Comparison of ENCODE assay signal across 8 cellular contexts in genomic region chr15:32536507-32537172, GRCh38. TPM values are rescaled to one million over a fixed set of nuclear protein-coding genes. Genes with fewer than 3 reads are reported as not detected.
DNase-seq lines count a peak whose midpoint lies in the region; ATAC-seq and TF ChIP-seq lines count a peak whose summit lies in the region.
"Not testable (repeated sequence)": the region's sequence is repeated elsewhere in the genome, so short reads cannot be mapped to it uniquely, and the experiment has no call there.

No MANE protein-coding gene starts in this region.

- not testable (repeated sequence) for H3K36me3 ChIP-seq in CD4-positive, alpha-beta memory T cell (ENCODE audit: insufficient read depth, low read length)

- intact Hi-C loops in CD4-positive, alpha-beta memory T cell (cut with micrococcal nuclease) = not testable (repeated sequence)

- H3K9me3 Mint-ChIP-seq in CD4-positive, alpha-beta memory T cell; activated naive CD8-positive, alpha-beta T cell treated with anti-CD3 and anti-CD28 coated beads, Interleukin-2, amount 10 ng/mL, durations not matched to agents 7 days and 5 days; glutamatergic neuron (ENCODE audit: unreplicated experiment); nephron: not testable (repeated sequence)

- peak overlapping the region in 4 of 8 donors; percentile 28 to 65 (median 56) for H3K4me3 Mint-ChIP-seq in CD4-positive, alpha-beta memory T cell
- H3K4me3 Mint-ChIP-seq in T-helper 17 cell (peak overlapping the region; percentile 12), nephron (peak overlapping the region; percentile 73 to 78 (median 75))
- H3K4me3 Mint-ChIP-seq in activated naive CD8-positive, alpha-beta T cell treated with anti-CD3 and anti-CD28 coated beads, Interleukin-2, amount 10 ng/mL, durations not matched to agents 7 days and 5 days = peak overlapping the region; percentile 65
- not testable (repeated sequence) for H3K4me3 Mint-ChIP-seq in glutamatergic neuron (ENCODE audit: unreplicated experiment)

- not testable (repeated sequence) for H3K27me3 Mint-ChIP-seq in CD4-positive, alpha-beta memory T cell; T-helper 17 cell; activated naive CD8-positive, alpha-beta T cell treated with anti-CD3 and anti-CD28 coated beads, Interleukin-2, amount 10 ng/mL, durations not matched to agents 7 days and 5 days; glutamatergic neuron (ENCODE audit: unreplicated experiment); nephron (ENCODE audit: low read depth)

- H3K27me3 ChIP-seq in CD4-positive, alpha-beta memory T cell (ENCODE audit: insufficient read depth, low read length) = not testable (repeated sequence)

- not testable (repeated sequence) for H3K4me1 Mint-ChIP-seq in CD4-positive, alpha-beta memory T cell; T-helper 17 cell; activated naive CD8-positive, alpha-beta T cell treated with anti-CD3 and anti-CD28 coated beads, Interleukin-2, amount 10 ng/mL, durations not matched to agents 7 days and 5 days; glutamatergic neuron (ENCODE audit: low read depth, unreplicated experiment); nephron

- DNase-seq in CD4-positive, alpha-beta memory T cell = peak; percentile 46 to 77 (median 69)
- DNase-seq in T-helper 17 cell (peak in 2 of 3 donors; percentile 18 to 41), glutamatergic neuron (peak; percentile 38)
- DNase-seq in activated naive CD8-positive, alpha-beta T cell treated with anti-CD3 and anti-CD28 coated beads, Interleukin-2, amount 10 ng/mL, durations not matched to agents 7 days and 5 days = peak; percentile 83
- peak; percentile 20 for DNase-seq in stimulated activated CD8-positive, alpha-beta memory T cell treated with anti-CD3 and anti-CD28 coated beads, Interleukin-15, amount 100 ng/mL, for 24 hours (ENCODE audit: low read depth)

- ATAC-seq in GM21423 (IDR thresholded peaks at IDR 0.05; ENCODE audit: unreplicated experiment) (peak; percentile 87), HG03378 (IDR thresholded peaks at IDR 0.05; ENCODE audit: unreplicated experiment) (peak; percentile 71), T-helper 17 cell (peak; percentile 93)
- peak; percentile 96 for ATAC-seq in activated naive CD8-positive, alpha-beta T cell treated with anti-CD3 and anti-CD28 coated beads, Interleukin-2, amount 10 ng/mL, durations not matched to agents 7 days and 5 days (ENCODE audit: low read depth)

- H3K27ac Mint-ChIP-seq in CD4-positive, alpha-beta memory T cell; T-helper 17 cell; glutamatergic neuron (ENCODE audit: unreplicated experiment); nephron: not testable (repeated sequence)
- peak overlapping the region; percentile 63 for H3K27ac Mint-ChIP-seq in activated naive CD8-positive, alpha-beta T cell treated with anti-CD3 and anti-CD28 coated beads, Interleukin-2, amount 10 ng/mL, durations not matched to agents 7 days and 5 days

- H3K9me3 ChIP-seq in CD4-positive, alpha-beta memory T cell (ENCODE audit: control insufficient read depth in 1 of 2, low read length in 2 of 2); T-helper 17 cell (ENCODE audit: control insufficient read depth, low read length, poor library complexity, severe bottlenecking): not testable (repeated sequence)

- not testable (repeated sequence) for H3K4me1 ChIP-seq in CD4-positive, alpha-beta memory T cell (ENCODE audit: insufficient read depth, low read length)

- not testable (repeated sequence) for H3K36me3 Mint-ChIP-seq in CD4-positive, alpha-beta memory T cell; T-helper 17 cell (ENCODE audit: low read depth); activated naive CD8-positive, alpha-beta T cell treated with anti-CD3 and anti-CD28 coated beads, Interleukin-2, amount 10 ng/mL, durations not matched to agents 7 days and 5 days; glutamatergic neuron (ENCODE audit: unreplicated experiment); nephron (ENCODE audit: low read depth)

- H3K27ac ChIP-seq in CD4-positive, alpha-beta memory T cell (ENCODE audit: low read depth, low read length) = not testable (repeated sequence)

- CTCF ChIA-PET in CD4-positive, alpha-beta memory T cell (lab: Charles Lee; ENCODE audit: partially characterized antibody) = not testable (repeated sequence)

- TF ChIP-seq CTCF in glutamatergic neuron (IDR thresholded peaks at IDR 0.05; ENCODE audit: partially characterized antibody, unreplicated experiment); nephron (IDR thresholded peaks at IDR 0.05; ENCODE audit: unreplicated experiment in 3 of 3): not testable (repeated sequence)

- POLR2A ChIA-PET in CD4-positive, alpha-beta memory T cell (lab: Charles Lee; ENCODE audit: partially characterized antibody); activated naive CD8-positive, alpha-beta T cell treated with anti-CD3 and anti-CD28 coated beads, Interleukin-2, amount 10 ng/mL, durations not matched to agents 7 days and 5 days (lab: Charles Lee): not testable (repeated sequence)

- H3K4me3 ChIP-seq in CD4-positive, alpha-beta memory T cell (ENCODE audit: low read length in 2 of 2) = not testable (repeated sequence)

RNA-seq across cellular contexts. Expression of gene GOLGA8N, which starts 56.6 kb away (rescaled TPM):
- 1 to 10 TPM; 7.0 to 8.2 TPM for total RNA-seq in CD4-positive, alpha-beta memory T cell
- under 1 TPM in 1 of 2 donors, not detected in 1; 0.17 TPM for polyA plus RNA-seq in CD4-positive, alpha-beta memory T cell
- total RNA-seq in T-helper 17 cell = 1 to 10 TPM; 3.9 to 6.3 TPM
- 10 to 100 TPM; 41.0 to 44.6 TPM for total RNA-seq in activated naive CD8-positive, alpha-beta T cell treated with anti-CD3 and anti-CD28 coated beads, Interleukin-2, amount 10 ng/mL, durations not matched to agents 7 days and 5 days
- total RNA-seq in glutamatergic neuron (ENCODE audit: unreplicated experiment) = not detected

Comparison
In these comparisons a context has a peak if more than half of its experiments do, and no peak if none do; other contexts are left out.
1. DNase-seq: peak in every context shown above with its lines; median percentile 83 in activated naive CD8-positive, alpha-beta T cell treated with anti-CD3 and anti-CD28 coated beads, Interleukin-2, amount 10 ng/mL, durations not matched to agents 7 days and 5 days; 69 in CD4-positive, alpha-beta memory T cell; 38 in glutamatergic neuron; 30 in T-helper 17 cell; 20 in stimulated activated CD8-positive, alpha-beta memory T cell treated with anti-CD3 and anti-CD28 coated beads, Interleukin-15, amount 100 ng/mL, for 24 hours.
2. RNA of gene GOLGA8N, which starts 56.6 kb away (total RNA-seq): 41.0 to 44.6 TPM in activated naive CD8-positive, alpha-beta T cell treated with anti-CD3 and anti-CD28 coated beads, Interleukin-2, amount 10 ng/mL, durations not matched to agents 7 days and 5 days; 7.0 to 8.2 TPM in CD4-positive, alpha-beta memory T cell, 3.9 to 6.3 TPM in T-helper 17 cell and not detected in glutamatergic neuron (single experiment); every median in the first group is over 4 times any median in the second.
3. Peak in every context shown above with its lines, with median percentiles within 50 percentile points of each other: ATAC-seq.